Comparison of ENCODE assay signal across 15 cellular contexts in genomic region chr3:173410836-173411235, GRCh38. TPM values are rescaled to one million over a fixed set of nuclear protein-coding genes. Genes with fewer than 3 reads are reported as not detected.
DNase-seq lines count a peak whose midpoint lies in the region; ATAC-seq and TF ChIP-seq lines count a peak whose summit lies in the region.
"Had no signal": no experiment of that assay in that cellular context is flagged by ENCODE, and none has a peak within 500 bp of the region (broad histone marks: within the 10 kb centered on the region; RNA-seq: fewer than 3 reads in every experiment).

No MANE protein-coding gene starts in this region.

- no peak overlapping the region for H3K4me3 Mint-ChIP-seq in nephron progenitor cell
- H3K4me3 Mint-ChIP-seq in activated T-cell treated with anti-CD3 and anti-CD28 coated beads, Interleukin-2, amount 50 U/mL, for 24 hours: no peak overlapping the region
- H3K4me3 Mint-ChIP-seq: activated CD4-positive, alpha-beta memory T cell treated with anti-CD3 and anti-CD28 coated beads, Interleukin-2, amount 10 ng/mL, durations not matched to agents 7 days and 5 days; naive thymus-derived CD8-positive, alpha-beta T cell had no signal

- in situ Hi-C loops in G401 (cut with HindIII; ENCODE audit: low sequenced_read_pairs): no loop called here

- DNase-seq in G401 (ENCODE audit: low spot score): peak; percentile 29
- peak; percentile 33 to 71 for DNase-seq in NCI-H2081 (lab: John Stamatoyannopoulos, UW)
- DNase-seq in astrocyte of the hippocampus (ENCODE audit: low read depth, low spot score): peak; percentile 38
- DNase-seq in nephron progenitor cell: no peak
- DNase-seq in activated T-cell treated with anti-CD3 and anti-CD28 coated beads, Interleukin-2, amount 50 U/mL, for 24 hours: no peak
- no peak for DNase-seq in cortex of kidney (lab: John Stamatoyannopoulos, UW)
- no peak for DNase-seq in NOMO-1 treated with DMSO at 0.1 percent for 48 hours (lab: John Stamatoyannopoulos, UW; ENCODE audit: unreplicated experiment)
- DNase-seq: activated CD4-positive, alpha-beta memory T cell treated with anti-CD3 and anti-CD28 coated beads, Interleukin-2, amount 10 ng/mL, durations not matched to agents 7 days and 5 days; left colon; naive thymus-derived CD8-positive, alpha-beta T cell; NCI-H82; right lobe of liver; SIG-M5; stimulated activated CD4-positive, alpha-beta T cell treated with anti-CD3 and anti-CD28 coated beads, Interleukin-4, amount 100 ng/mL, for 1 hour had no signal

- H3K4me1 Mint-ChIP-seq in nephron progenitor cell: peaks cover 18% of the 10 kb centered on the region
- no peaks in the 10 kb centered on the region for H3K4me1 Mint-ChIP-seq in activated T-cell treated with anti-CD3 and anti-CD28 coated beads, Interleukin-2, amount 50 U/mL, for 24 hours (ENCODE audit: low read depth)
- H3K4me1 Mint-ChIP-seq: activated CD4-positive, alpha-beta memory T cell treated with anti-CD3 and anti-CD28 coated beads, Interleukin-2, amount 10 ng/mL, durations not matched to agents 7 days and 5 days; naive thymus-derived CD8-positive, alpha-beta T cell had no signal

- TF ChIP-seq CTCF in nephron progenitor cell (IDR thresholded peaks at IDR 0.05): no peak

- no peaks in the 10 kb centered on the region for H3K9me3 Mint-ChIP-seq in nephron progenitor cell
- no peaks in the 10 kb centered on the region for H3K9me3 Mint-ChIP-seq in activated T-cell treated with anti-CD3 and anti-CD28 coated beads, Interleukin-2, amount 50 U/mL, for 24 hours
- H3K9me3 Mint-ChIP-seq: activated CD4-positive, alpha-beta memory T cell treated with anti-CD3 and anti-CD28 coated beads, Interleukin-2, amount 10 ng/mL, durations not matched to agents 7 days and 5 days; naive thymus-derived CD8-positive, alpha-beta T cell had no signal

- ATAC-seq in GM19023 (IDR thresholded peaks at IDR 0.05; ENCODE audit: unreplicated experiment): no peak
- ATAC-seq: left colon; naive thymus-derived CD8-positive, alpha-beta T cell; right lobe of liver had no signal

- H3K27me3 Mint-ChIP-seq in nephron progenitor cell (ENCODE audit: low read depth, poor library complexity): peaks cover 5% of the 10 kb centered on the region
- no peaks in the 10 kb centered on the region for H3K27me3 Mint-ChIP-seq in activated T-cell treated with anti-CD3 and anti-CD28 coated beads, Interleukin-2, amount 50 U/mL, for 24 hours
- H3K27me3 Mint-ChIP-seq: activated CD4-positive, alpha-beta memory T cell treated with anti-CD3 and anti-CD28 coated beads, Interleukin-2, amount 10 ng/mL, durations not matched to agents 7 days and 5 days had no signal

- H3K27ac Mint-ChIP-seq in nephron progenitor cell: peak overlapping the region; percentile 47
- no peak overlapping the region for H3K27ac Mint-ChIP-seq in activated T-cell treated with anti-CD3 and anti-CD28 coated beads, Interleukin-2, amount 50 U/mL, for 24 hours
- H3K27ac Mint-ChIP-seq: activated CD4-positive, alpha-beta memory T cell treated with anti-CD3 and anti-CD28 coated beads, Interleukin-2, amount 10 ng/mL, durations not matched to agents 7 days and 5 days; naive thymus-derived CD8-positive, alpha-beta T cell had no signal

- no peaks in the 10 kb centered on the region for H3K36me3 Mint-ChIP-seq in nephron progenitor cell (ENCODE audit: low read depth)
- no peaks in the 10 kb centered on the region for H3K36me3 Mint-ChIP-seq in activated T-cell treated with anti-CD3 and anti-CD28 coated beads, Interleukin-2, amount 50 U/mL, for 24 hours (ENCODE audit: low read depth)
- H3K36me3 Mint-ChIP-seq: naive thymus-derived CD8-positive, alpha-beta T cell had no signal

RNA-seq across cellular contexts. Expression of gene NLGN1, which starts 13.3 kb away (rescaled TPM):
- total RNA-seq in G401 (2014; rRNA removed; shearing (Covaris generic)): 8.4 and 11.2 TPM in 2 replicates
- total RNA-seq: activated CD4-positive, alpha-beta memory T cell treated with anti-CD3 and anti-CD28 coated beads, Interleukin-2, amount 10 ng/mL, durations not matched to agents 7 days and 5 days; naive thymus-derived CD8-positive, alpha-beta T cell had no signal

Comparison
In these comparisons a context has a peak if more than half of its experiments do, and no peak if none do; other contexts are left out.
1. DNase-seq: peak in G401 (single experiment), NCI-H2081 (2 of 2) and astrocyte of the hippocampus (single experiment); none in nephron progenitor cell (single experiment), activated T-cell treated with anti-CD3 and anti-CD28 coated beads, Interleukin-2, amount 50 U/mL, for 24 hours (single experiment), cortex of kidney (single experiment) and NOMO-1 treated with DMSO at 0.1 percent for 48 hours (single experiment).